ENCODE assay signal across 1 cellular context in the genomic region with DNA sequence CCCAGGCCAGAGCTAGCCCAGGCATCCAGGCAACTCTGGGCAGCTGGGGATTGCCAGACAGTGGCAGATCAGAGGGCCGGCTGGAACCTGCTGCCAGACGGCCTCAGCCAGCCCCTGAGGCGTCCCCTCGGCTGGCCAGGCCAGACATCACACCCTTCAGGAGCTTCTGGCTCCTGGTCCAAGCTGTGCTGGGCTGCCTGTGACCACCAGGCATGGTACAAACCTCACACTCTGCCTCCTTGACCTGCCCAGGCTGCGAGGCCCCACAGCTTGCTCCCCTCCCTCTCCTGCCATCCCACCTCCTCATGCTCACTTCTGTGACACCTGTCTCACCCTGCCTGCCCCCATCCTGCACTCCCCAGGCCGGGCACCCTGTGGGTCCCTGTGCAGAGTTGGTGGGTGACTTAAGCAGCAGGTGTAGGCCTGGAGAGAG.
TF ChIP-seq lines count a peak whose summit lies in the region.

No MANE protein-coding gene starts in this region.

TF ChIP-seq in endothelial cell of umbilical vein, 7 proteins besides CTCF, POLR2A, EP300 and RAD21:
- TF ChIP-seq, protein P1, sequence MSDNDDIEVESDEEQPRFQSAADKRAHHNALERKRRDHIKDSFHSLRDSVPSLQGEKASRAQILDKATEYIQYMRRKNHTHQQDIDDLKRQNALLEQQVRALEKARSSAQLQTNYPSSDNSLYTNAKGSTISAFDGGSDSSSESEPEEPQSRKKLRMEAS (IDR thresholded peaks at IDR 0.05; ENCODE audit: insufficient read depth, insufficient read length): no peak
- TF ChIP-seq MYC (IDR thresholded peaks at IDR 0.05; ENCODE audit: low read depth, low read length): no peak
- no peak for TF ChIP-seq JUN (IDR thresholded peaks at IDR 0.05; ENCODE audit: borderline replicate concordance, insufficient read depth, insufficient read length, low read depth)
- no peak for TF ChIP-seq FOS (IDR thresholded peaks at IDR 0.05; ENCODE audit: borderline replicate concordance, insufficient read depth, low read length)
- TF ChIP-seq GATA2 (IDR thresholded peaks at IDR 0.05; ENCODE audit: insufficient read depth, insufficient read length, low read depth, low read length): no peak
- TF ChIP-seq EZH2 (IDR thresholded peaks at IDR 0.05; ENCODE audit: borderline replicate concordance, low read depth, low read length, severe bottlenecking): no peak
- TF ChIP-seq POLR2AphosphoS5 (IDR thresholded peaks at IDR 0.05; ENCODE audit: insufficient read depth, low read depth, low read length): no peak
